ENCODE assay signal across 8 cellular contexts in the genomic region with DNA sequence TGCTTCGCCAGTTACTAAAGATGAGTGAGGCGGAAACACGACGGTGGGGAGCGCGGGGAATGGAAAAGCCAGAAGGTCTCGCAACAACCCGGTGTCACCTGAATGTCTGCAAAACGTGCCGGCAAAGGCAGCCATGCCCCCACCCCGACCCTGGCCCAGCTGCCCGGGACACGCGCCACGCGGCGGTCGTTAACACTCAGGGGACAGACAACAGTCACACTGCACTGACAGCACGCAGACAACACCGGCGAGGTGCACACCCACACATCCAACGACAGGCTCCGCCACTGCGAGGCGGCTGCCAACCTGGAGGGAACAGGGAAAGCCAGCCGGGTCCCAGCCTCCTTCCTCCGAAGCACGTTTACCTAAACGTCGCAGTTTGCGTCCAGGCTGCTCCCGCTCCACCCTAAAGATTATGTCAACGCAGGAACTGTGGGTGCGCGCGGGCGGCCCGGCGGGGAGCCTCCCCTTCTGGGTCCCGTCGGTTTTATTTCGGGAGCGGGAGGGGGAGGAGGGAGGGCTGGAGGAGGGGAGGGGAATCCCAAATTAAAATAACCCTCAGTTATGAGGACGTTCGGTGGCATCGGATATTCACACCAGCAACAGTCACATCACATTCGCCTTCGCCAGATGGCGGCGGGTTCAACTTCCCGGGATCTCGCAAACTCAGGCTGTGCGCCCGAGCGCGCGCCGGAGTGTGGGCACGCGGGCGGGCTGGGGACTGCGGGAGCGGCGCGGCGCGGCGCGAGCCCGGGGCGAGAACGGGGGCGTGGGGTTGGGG. TPM values are rescaled to one million over a fixed set of nuclear protein-coding genes. Genes with fewer than 3 reads are reported as not detected.
DNase-seq lines count a peak whose midpoint lies in the region; ATAC-seq and TF ChIP-seq lines count a peak whose summit lies in the region.

No MANE protein-coding gene starts in this region.

- 0% methylated on average over 16 of the region's 73 CpGs for WGBS in esophagus muscularis mucosa
- WGBS in upper lobe of left lung, 2 donors: 0 to 1% methylated on average over 22 to 61 of the region's 73 CpGs

- H3K4me3 ChIP-seq in esophagus muscularis mucosa (peak overlapping the region; percentile 96 to 99 (median 97)), upper lobe of left lung (peak overlapping the region; percentile 83 to 98 (median 95))

- H3K27me3 ChIP-seq in esophagus muscularis mucosa (no peaks in the 10 kb centered on the region), upper lobe of left lung (no peaks in the 10 kb centered on the region)

- no peaks in the 10 kb centered on the region for H3K9me3 Mint-ChIP-seq in nephron progenitor cell

- H3K4me1 ChIP-seq in esophagus muscularis mucosa: peaks cover 50 to 67% (median 63%) of the 10 kb centered on the region in 4 donors
- peaks cover 52 to 65% (median 56%) of the 10 kb centered on the region in 4 donors for H3K4me1 ChIP-seq in upper lobe of left lung

- no peak for TF ChIP-seq CTCF in esophagus muscularis mucosa (IDR thresholded peaks at IDR 0.05)
- no peak for TF ChIP-seq CTCF in nephron progenitor cell (IDR thresholded peaks at IDR 0.05)
- peak in 2 of 6 experiments; percentile 19 to 26 for TF ChIP-seq CTCF in upper lobe of left lung (IDR thresholded peaks at IDR 0.05)

- H3K27ac Mint-ChIP-seq in nephron progenitor cell: peak overlapping the region; percentile 66

- H3K4me3 Mint-ChIP-seq in nephron progenitor cell: peak overlapping the region; percentile 93

- H3K36me3 ChIP-seq in esophagus muscularis mucosa: no peaks in the 10 kb centered on the region
- peaks cover 0 to 4% (median 0%) of the 10 kb centered on the region in 4 donors for H3K36me3 ChIP-seq in upper lobe of left lung

- peaks cover 6% of the 10 kb centered on the region for H3K27me3 Mint-ChIP-seq in nephron progenitor cell (ENCODE audit: low read depth, poor library complexity)

- peak overlapping the region; percentile 97 to 100 (median 98) for H3K27ac ChIP-seq in esophagus muscularis mucosa (replicated peaks in 1 of 4)
- H3K27ac ChIP-seq in upper lobe of left lung: peak overlapping the region; percentile 98 to 100 (median 98)

- H3K36me3 Mint-ChIP-seq in nephron progenitor cell (ENCODE audit: low read depth): no peaks in the 10 kb centered on the region

- H3K9me3 ChIP-seq in esophagus muscularis mucosa (no peaks in the 10 kb centered on the region), upper lobe of left lung (no peaks in the 10 kb centered on the region)

- intact Hi-C loops in esophagus muscularis mucosa (cut with DNase I): loop anchor here (10.0 kb wide), 1 partner anchor 267 kb away; no protein-coding TSS in a partner anchor

- TF ChIP-seq POLR2A in esophagus muscularis mucosa (IDR thresholded peaks at IDR 0.05; ENCODE audit: low read depth) (no peak), upper lobe of left lung (IDR thresholded peaks at IDR 0.05) (peak in 1 of 4 donors; percentile 31)

- DNase-seq in A172 (ENCODE audit: low spot score) (peak; percentile 13), NOMO-1 treated with DMSO at 0.1 percent for 48 hours (lab: John Stamatoyannopoulos, UW; ENCODE audit: unreplicated experiment) (peak; percentile 28), esophagus muscularis mucosa (ENCODE audit: extremely low spot score) (peak; percentile 92), nephron progenitor cell (peak; percentile 57), upper lobe of left lung (peak; percentile 52 to 92)
- DNase-seq in activated T-cell treated with anti-CD3 and anti-CD28 coated beads, Interleukin-2, amount 50 U/mL, for 48 hours: peak; percentile 64 to 68

- TF ChIP-seq EP300 in esophagus muscularis mucosa (IDR thresholded peaks at IDR 0.05): no peak
- no peak for TF ChIP-seq EP300 in upper lobe of left lung (IDR thresholded peaks at IDR 0.05)

- peak; percentile 1 for ATAC-seq in GM18868 (IDR thresholded peaks at IDR 0.05; ENCODE audit: unreplicated experiment)
- ATAC-seq in HG03159 (IDR thresholded peaks at IDR 0.05; ENCODE audit: unreplicated experiment): peak; percentile 4
- peak; percentile 13 to 37 for ATAC-seq in upper lobe of left lung (ENCODE audit: low FRiP score in 2 of 2)

- peaks cover 56% of the 10 kb centered on the region for H3K4me1 Mint-ChIP-seq in nephron progenitor cell

RNA-seq across cellular contexts. Expression of a gene that starts 0.7 kb away (rescaled TPM):
- total RNA-seq in A172 (2014; rRNA removed; shearing (Covaris generic)): 7.6 and 7.9 TPM in 2 replicates
- total RNA-seq in esophagus muscularis mucosa (10 to 100 TPM in 3 of 4 donors, 1 to 10 TPM in 1; 9.6 to 27.5 (median 20.1) TPM), upper lobe of left lung (10 to 100 TPM; 12.2 to 36.8 (median 26.5) TPM)

RNA-seq across cellular contexts. Expression of a gene that starts 2.4 kb away (rescaled TPM):
- total RNA-seq in A172 (2014; rRNA removed; shearing (Covaris generic)): 2.2 and 2.7 TPM in 2 replicates
- total RNA-seq in esophagus muscularis mucosa: 10 to 100 TPM; 17.9 to 41.7 (median 32.2) TPM
- total RNA-seq in upper lobe of left lung: 10 to 100 TPM in 5 of 6 donors, 1 to 10 TPM in 1; 9.1 to 16.5 (median 14.3) TPM

Comparison
In these comparisons a context has a peak if more than half of its experiments do, and no peak if none do; other contexts are left out.
1. Peak in every context shown above with its lines: DNase-seq, ATAC-seq, H3K4me3 ChIP-seq and H3K27ac ChIP-seq.
2. DNase-seq: peak in every context shown above with its lines; median percentile 92 in esophagus muscularis mucosa; 72 in upper lobe of left lung; 66 in activated T-cell treated with anti-CD3 and anti-CD28 coated beads, Interleukin-2, amount 50 U/mL, for 48 hours; 57 in nephron progenitor cell; 28 in NOMO-1 treated with DMSO at 0.1 percent for 48 hours; 13 in A172.